Comparison of ENCODE assay signal across 8 cellular contexts in the genomic region with DNA sequence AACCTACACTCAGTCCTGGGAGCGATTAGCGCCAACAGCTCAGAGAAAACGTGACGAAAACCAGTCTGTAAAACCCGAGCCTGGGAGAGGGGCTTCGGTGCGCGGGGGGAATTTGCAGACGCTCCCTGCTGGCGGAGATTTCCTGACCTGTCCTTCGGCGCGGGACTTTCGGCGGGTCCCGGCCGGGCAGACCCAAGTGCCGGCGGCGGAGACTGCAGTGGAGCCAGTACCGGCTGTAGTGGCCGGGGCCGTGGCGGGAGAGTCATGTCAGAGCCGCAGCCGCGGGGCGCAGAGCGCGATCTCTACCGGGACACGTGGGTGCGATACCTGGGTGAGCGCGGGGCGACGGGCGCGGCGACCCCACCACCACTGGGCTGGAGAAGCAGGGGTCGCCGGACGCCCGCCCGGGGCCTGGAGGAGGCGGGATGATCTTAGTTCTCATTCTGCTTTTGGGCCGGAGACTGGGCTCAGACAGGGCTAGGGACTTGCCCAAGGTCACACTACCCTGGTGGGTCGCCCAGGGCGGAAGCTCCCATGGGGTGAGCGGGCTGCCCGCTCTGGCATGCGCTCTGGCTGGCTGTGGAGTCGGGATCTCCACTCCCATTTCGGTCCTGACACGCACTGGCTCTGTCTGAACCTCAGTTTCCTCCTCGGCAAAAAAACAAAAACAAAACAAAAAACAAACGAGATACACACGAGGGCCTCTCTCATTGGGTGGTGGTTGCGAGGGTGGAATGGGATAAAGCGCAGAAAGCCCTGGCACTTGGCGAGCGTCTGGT. TPM values are rescaled to one million over a fixed set of nuclear protein-coding genes. Genes with fewer than 3 reads are reported as not detected.
DNase-seq lines count a peak whose midpoint lies in the region; ATAC-seq lines count a peak whose summit lies in the region.

A gene with protein sequence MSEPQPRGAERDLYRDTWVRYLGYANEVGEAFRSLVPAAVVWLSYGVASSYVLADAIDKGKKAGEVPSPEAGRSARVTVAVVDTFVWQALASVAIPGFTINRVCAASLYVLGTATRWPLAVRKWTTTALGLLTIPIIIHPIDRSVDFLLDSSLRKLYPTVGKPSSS (plus strand): TSS at position 153 of the 779 bp plus-strand sequence. CDS start 112 bp downstream, at position 265.

- ATAC-seq in esophagus mucosa (no peak), GM18502 (IDR thresholded peaks at IDR 0.05; ENCODE audit: poor library complexity, unreplicated experiment) (no peak)

- peak within 1 kb of the TSS; percentile 92 for H3K27ac ChIP-seq in muscle layer of colon (ENCODE audit: low read depth, low read length)
- peak within 1 kb of the TSS; percentile 87 for H3K27ac ChIP-seq in substantia nigra (ENCODE audit: low read depth, low read length, poor library complexity, severe bottlenecking)

- H3K4me1 ChIP-seq in NT2/D1 (ENCODE audit: insufficient read depth, insufficient read length) = peaks cover 1% of the 10 kb centered on the region
- H3K4me1 ChIP-seq in muscle layer of colon (ENCODE audit: insufficient read depth, low read length) = peaks cover 34% of the 10 kb centered on the region

- H3K4me3 ChIP-seq in H7 (ENCODE audit: insufficient read depth, low read depth, low read length) (peak within 1 kb of the TSS; percentile 85), NT2/D1 (ENCODE audit: insufficient read length, low read depth) (peak within 1 kb of the TSS; percentile 85), muscle layer of colon (ENCODE audit: low read depth in 1 of 2, low read length in 2 of 2) (peak within 1 kb of the TSS; percentile 36 to 92)

- H3K36me3 ChIP-seq in H7 (replicated peaks; ENCODE audit: control insufficient read depth, insufficient read depth, low read length) (peaks cover 3% of the 10 kb centered on the region), NT2/D1 (ENCODE audit: insufficient read depth, insufficient read length, low read length) (peaks cover 31% of the 10 kb centered on the region), muscle layer of colon (ENCODE audit: insufficient read depth, low read length) (no peaks in the 10 kb centered on the region)

- H3K9me3 ChIP-seq in NT2/D1 (ENCODE audit: insufficient read depth, low read length) (no peaks in the 10 kb centered on the region), muscle layer of colon (ENCODE audit: low read length) (no peaks in the 10 kb centered on the region)

- DNase-seq in Ammon's horn (ENCODE audit: low spot score) (peak; percentile 48), H7 (peak; percentile 91), NT2/D1 (ENCODE audit: low read depth, low spot score) (peak; percentile 47), substantia nigra (lab: John Stamatoyannopoulos, UW) (peak in 38 of 49 donors; percentile 3 to 68 (median 36))
- peak; percentile 64 for DNase-seq in activated T-cell treated with anti-CD3 and anti-CD28 coated beads, Interleukin-2, amount 50 U/mL, for 1 hour

- H3K27me3 ChIP-seq in H7 (ENCODE audit: control insufficient read depth, insufficient read depth, low read length) (no peaks in the 10 kb centered on the region), NT2/D1 (ENCODE audit: insufficient read depth, insufficient read length) (no peaks in the 10 kb centered on the region), muscle layer of colon (ENCODE audit: control insufficient read depth in 1 of 2, insufficient read depth in 2 of 2, low read length in 2 of 2) (no peaks in the 10 kb centered on the region)

- peak within 1 kb of the TSS; percentile 87 for H3K9ac ChIP-seq in NT2/D1 (ENCODE audit: insufficient read length, low read depth)
- peak within 1 kb of the TSS; percentile 25 for H3K9ac ChIP-seq in muscle layer of colon (ENCODE audit: low read length)

RNA-seq across cellular contexts. Expression of the gene that starts here (rescaled TPM):
- 96.3 and 117 TPM in 2 replicates for total RNA-seq in H7 (2014; rRNA removed; shearing (Covaris generic))
- 14.1 TPM for total RNA-seq in esophagus mucosa

Comparison
In these comparisons a context has a peak if more than half of its experiments do, and no peak if none do; other contexts are left out.
1. DNase-seq: peak in every context shown above with its lines; median percentile 91 in H7; 64 in activated T-cell treated with anti-CD3 and anti-CD28 coated beads, Interleukin-2, amount 50 U/mL, for 1 hour; 48 in Ammon's horn; 47 in NT2/D1; 36 in substantia nigra.